Comparison of ENCODE assay signal across 10 cellular contexts in the genomic region with DNA sequence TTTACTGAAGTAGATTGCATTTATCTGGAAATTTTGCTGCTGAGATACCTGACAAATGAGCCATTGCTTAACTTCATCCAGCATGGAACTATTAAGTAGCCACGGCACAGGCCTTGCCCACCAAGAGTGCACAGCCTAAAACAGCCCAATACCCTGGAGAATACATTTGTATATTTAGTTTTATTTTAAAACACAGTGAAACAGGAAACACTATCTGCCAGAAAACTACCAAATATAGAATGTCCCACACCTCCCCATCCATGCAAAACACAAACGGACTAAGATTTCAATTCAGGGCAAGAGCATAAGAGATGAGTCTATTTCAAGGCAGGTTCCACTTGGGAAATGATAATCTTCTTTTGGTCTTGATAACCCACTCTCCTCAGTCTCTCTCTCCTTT. TPM values are rescaled to one million over a fixed set of nuclear protein-coding genes. Genes with fewer than 3 reads are reported as not detected.
A peak's percentile ranks its signal among the peaks of the same experiment; 100 is the strongest.
DNase-seq lines count a peak whose midpoint lies in the region; ATAC-seq and TF ChIP-seq lines count a peak whose summit lies in the region.
"Had no signal": no experiment of that assay in that cellular context is flagged by ENCODE, and none has a peak within 500 bp of the region (broad histone marks: within the 10 kb centered on the region; RNA-seq: fewer than 3 reads in every experiment).

No MANE protein-coding gene starts in this region.

- peak overlapping the region; percentile 60; the same call in 1 of the 2 replicates for H3K9ac ChIP-seq in SK-N-SH
- H3K9ac ChIP-seq in neuronal stem cell (ENCODE audit: low read depth, low read length, poor library complexity) = no peak overlapping the region
- H3K9ac ChIP-seq: neural progenitor cell had no signal

- TF ChIP-seq RAD21 in SK-N-SH (IDR thresholded peaks at IDR 0.05; ENCODE audit: low read length) = no peak

- no peaks in the 10 kb centered on the region for H4K20me1 ChIP-seq in SK-N-SH (ENCODE audit: insufficient read depth)

- DNase-seq in SK-N-SH (no peak), T-helper 17 cell (no peak), fibroblast of pulmonary artery (ENCODE audit: low read depth) (peak; percentile 66), neuronal stem cell (ENCODE audit: low spot score) (no peak), NCI-H2196 (lab: John Stamatoyannopoulos, UW; ENCODE audit: unreplicated experiment) (no peak), CD1c-positive myeloid dendritic cell (ENCODE audit: extremely low spot score) (no peak)
- DNase-seq in stimulated activated effector memory CD8-positive, alpha-beta T cell treated with anti-CD3 and anti-CD28 coated beads, Interleukin-12 subunit alpha, Interleukin-12 subunit beta, amount 100 ng/mL, for 72 hours (ENCODE audit: low spot score in 2 of 2) = no peak
- DNase-seq: 8988T had no signal

- H3K36me3 ChIP-seq in SK-N-SH (replicated peaks in 1 of 2; ENCODE audit: control insufficient read depth in 1 of 2, insufficient read depth in 2 of 2, low read length in 1 of 2) (no peaks in the 10 kb centered on the region), neuronal stem cell (replicated peaks in 1 of 2; ENCODE audit: control insufficient read depth in 2 of 2, insufficient read depth in 2 of 2, low read length in 2 of 2) (no peaks in the 10 kb centered on the region)
- H3K36me3 ChIP-seq: neural progenitor cell had no signal

- ATAC-seq in SK-N-SH treated with all-trans-retinoic acid at 6 μM for 48 hours (no peak), T-helper 17 cell (no peak)
- ATAC-seq in stimulated activated effector memory CD8-positive, alpha-beta T cell treated with anti-CD3 and anti-CD28 coated beads, Interleukin-12 subunit alpha, Interleukin-12 subunit beta, amount 100 ng/mL, for 72 hours = no peak

- H3K36me3 Mint-ChIP-seq in T-helper 17 cell (ENCODE audit: low read depth) = peaks cover 2% of the 10 kb centered on the region
- H3K36me3 Mint-ChIP-seq in stimulated activated effector memory CD8-positive, alpha-beta T cell treated with anti-CD3 and anti-CD28 coated beads, Interleukin-12 subunit alpha, Interleukin-12 subunit beta, amount 100 ng/mL, for 72 hours = peaks cover 6% of the 10 kb centered on the region
- H3K36me3 Mint-ChIP-seq: neural progenitor cell had no signal

- H3F3A ChIP-seq in SK-N-SH (replicated peaks; ENCODE audit: insufficient read depth) = peaks cover 38% of the 10 kb centered on the region

- no peaks in the 10 kb centered on the region for H3K9me3 ChIP-seq in SK-N-SH
- no peaks in the 10 kb centered on the region for H3K9me3 ChIP-seq in T-helper 17 cell (ENCODE audit: control insufficient read depth, low read length, poor library complexity, severe bottlenecking)
- H3K9me3 ChIP-seq in neuronal stem cell (replicated peaks in 1 of 2; ENCODE audit: control insufficient read depth in 2 of 2, insufficient read depth in 1 of 2, low read depth in 1 of 2, low read length in 2 of 2) = no peaks in the 10 kb centered on the region

- H3K4me1 Mint-ChIP-seq in T-helper 17 cell = peaks cover 40% of the 10 kb centered on the region
- peaks cover 55% of the 10 kb centered on the region for H3K4me1 Mint-ChIP-seq in stimulated activated effector memory CD8-positive, alpha-beta T cell treated with anti-CD3 and anti-CD28 coated beads, Interleukin-12 subunit alpha, Interleukin-12 subunit beta, amount 100 ng/mL, for 72 hours

- no peaks in the 10 kb centered on the region for H3K27me3 ChIP-seq in SK-N-SH (ENCODE audit: insufficient read depth)
- H3K27me3 ChIP-seq in neuronal stem cell (ENCODE audit: control insufficient read depth in 3 of 3, insufficient read depth in 3 of 3, low read depth in 1 of 3, low read length in 3 of 3) = no peaks in the 10 kb centered on the region
- H3K27me3 ChIP-seq: neural progenitor cell had no signal

- H3K4me2 ChIP-seq in SK-N-SH (peak overlapping the region; percentile 59), neuronal stem cell (ENCODE audit: insufficient read depth, low read length, poor library complexity, severe bottlenecking) (no peak overlapping the region)
- H3K4me2 ChIP-seq: neural progenitor cell had no signal

- H3K18ac ChIP-seq in neuronal stem cell (ENCODE audit: low read length) = no peak overlapping the region

- no peak for TF ChIP-seq CTCF in SK-N-SH (IDR thresholded peaks at IDR 0.05)
- TF ChIP-seq CTCF in fibroblast of pulmonary artery (IDR thresholded peaks at IDR 0.05; ENCODE audit: low read length, missing control alignments) = no peak

- H3K4ac ChIP-seq in neuronal stem cell (ENCODE audit: low read length) = no peak overlapping the region

- H3K79me2 ChIP-seq in SK-N-SH (ENCODE audit: insufficient read depth) = 0 out of 2 replicates have a peak, but pooled peaks cover 8% of the 10 kb centered on the region

- TF ChIP-seq EP300 in SK-N-SH (IDR thresholded peaks at IDR 0.05; ENCODE audit: borderline replicate concordance in 1 of 2, low read depth in 1 of 2, low read length in 1 of 2) = no peak

- WGBS in SK-N-SH (ENCODE audit: low lambda C conversion rate) = 58% methylated on average over 2 of the region's 2 CpGs
- WGBS in neuronal stem cell (ENCODE audit: extremely low coverage in 2 of 2, insufficient read length in 2 of 2, insufficient replicate concordance in 1 of 2), 2 donors = no CpG with 5 or more reads among the region's 2 CpGs

- H3K9me2 ChIP-seq in SK-N-SH = no peaks in the 10 kb centered on the region

- no peaks in the 10 kb centered on the region for H3K79me1 ChIP-seq in neuronal stem cell (ENCODE audit: low read depth, low read length)

- POLR2A ChIA-PET in SK-N-SH (lab: Yijun Ruan, JAX) = interaction anchor here (1.2 kb wide), 1 partner anchor 53 kb away, joined by 7 read pairs; no protein-coding TSS in a partner anchor

- H3K4me3 Mint-ChIP-seq in T-helper 17 cell = no peak overlapping the region
- peak overlapping the region; percentile 61 for H3K4me3 Mint-ChIP-seq in stimulated activated effector memory CD8-positive, alpha-beta T cell treated with anti-CD3 and anti-CD28 coated beads, Interleukin-12 subunit alpha, Interleukin-12 subunit beta, amount 100 ng/mL, for 72 hours
- H3K4me3 Mint-ChIP-seq: neural progenitor cell had no signal

- H4K8ac ChIP-seq in neuronal stem cell (ENCODE audit: low read depth, low read length) = no peak overlapping the region

- H3K4me3 ChIP-seq in SK-N-SH (ENCODE audit: low read depth in 2 of 2, low read length in 1 of 2) = no peak overlapping the region
- no peak overlapping the region for H3K4me3 ChIP-seq in fibroblast of pulmonary artery (replicated peaks; ENCODE audit: low read depth, low read length)
- no peak overlapping the region for H3K4me3 ChIP-seq in neuronal stem cell (ENCODE audit: low read length in 2 of 2)
- H3K4me3 ChIP-seq: neural progenitor cell had no signal

- H3K27ac ChIP-seq in SK-N-SH (ENCODE audit: low read depth in 2 of 2, low read length in 1 of 2) (peak overlapping the region; percentile 97), neuronal stem cell (replicated peaks; ENCODE audit: low read length) (no peak overlapping the region)
- H3K27ac ChIP-seq: neural progenitor cell had no signal

- peaks cover 63 to 66% of the 10 kb centered on the region in 2 experiments for H3K4me1 ChIP-seq in SK-N-SH (ENCODE audit: control insufficient read depth in 1 of 2, insufficient read depth in 2 of 2, low read depth in 1 of 2, low read length in 1 of 2)
- H3K4me1 ChIP-seq in neuronal stem cell (ENCODE audit: control insufficient read depth in 2 of 2, insufficient read depth in 1 of 2, low read depth in 1 of 2, low read length in 2 of 2) = peaks cover 28 to 33% of the 10 kb centered on the region in 2 donors

- H2AFZ ChIP-seq in SK-N-SH (ENCODE audit: low read depth) (no peak overlapping the region), neuronal stem cell (ENCODE audit: low read length) (no peak overlapping the region)
- H2AFZ ChIP-seq: neural progenitor cell had no signal

- H3K14ac ChIP-seq in neuronal stem cell (ENCODE audit: low read length) = no peak overlapping the region

- no peak overlapping the region for H2AK5ac ChIP-seq in neuronal stem cell (ENCODE audit: low read depth, low read length)

- no peak overlapping the region for H4K91ac ChIP-seq in neuronal stem cell (ENCODE audit: low read depth, low read length, poor library complexity)

- H2BK5ac ChIP-seq in neuronal stem cell (ENCODE audit: low read length) = no peak overlapping the region

- no peak overlapping the region for H2BK120ac ChIP-seq in neuronal stem cell (ENCODE audit: low read depth, low read length)

- no peak overlapping the region for H3K23ac ChIP-seq in neuronal stem cell (ENCODE audit: low read depth, low read length, poor library complexity)

- H3K27me3 Mint-ChIP-seq in T-helper 17 cell = no peaks in the 10 kb centered on the region

- H3K9me3 Mint-ChIP-seq in stimulated activated effector memory CD8-positive, alpha-beta T cell treated with anti-CD3 and anti-CD28 coated beads, Interleukin-12 subunit alpha, Interleukin-12 subunit beta, amount 100 ng/mL, for 72 hours = no peaks in the 10 kb centered on the region
- H3K9me3 Mint-ChIP-seq: neural progenitor cell had no signal

- no peak overlapping the region for H2BK15ac ChIP-seq in neuronal stem cell (ENCODE audit: low read length)

- H2BK12ac ChIP-seq in neuronal stem cell (ENCODE audit: low read length) = no peak overlapping the region

- CTCF ChIA-PET in SK-N-SH (lab: Yijun Ruan, JAX) = interaction anchor here (0.8 to 1.2 kb wide), 3 partner anchors 9 to 157 kb away, joined by 3 read pairs; no protein-coding TSS in a partner anchor

- H3K27ac Mint-ChIP-seq in T-helper 17 cell = peak overlapping the region; percentile 93
- H3K27ac Mint-ChIP-seq in stimulated activated effector memory CD8-positive, alpha-beta T cell treated with anti-CD3 and anti-CD28 coated beads, Interleukin-12 subunit alpha, Interleukin-12 subunit beta, amount 100 ng/mL, for 72 hours = peak overlapping the region; percentile 90
- H3K27ac Mint-ChIP-seq: neural progenitor cell had no signal

TF ChIP-seq in SK-N-SH, 30 proteins besides CTCF, POLR2A, EP300 and RAD21 (continues in another document):
- TF ChIP-seq TCF12 (IDR thresholded peaks at IDR 0.05) (no peak), MEF2A (IDR thresholded peaks at IDR 0.05; ENCODE audit: borderline replicate concordance, low read depth) (no peak), NFIC (IDR thresholded peaks at IDR 0.05; ENCODE audit: borderline replicate concordance) (no peak), RFX5 (IDR thresholded peaks at IDR 0.05; ENCODE audit: low read length) (no peak)

TF ChIP-seq in SK-N-SH treated with all-trans-retinoic acid at 6 μM for 48 hours, 23 proteins besides CTCF, POLR2A, EP300 and RAD21 (continues in another document):
- TF ChIP-seq TCF4 (CRISPR knock-in tag; IDR thresholded peaks at IDR 0.05; ENCODE audit: borderline replicate concordance) (no peak), CSDC2 (CRISPR knock-in tag; IDR thresholded peaks at IDR 0.05) (no peak), GLIS3 (CRISPR knock-in tag; IDR thresholded peaks at IDR 0.05) (no peak), ZC3H10 (CRISPR knock-in tag; IDR thresholded peaks at IDR 0.05) (no peak), OSR1 (CRISPR knock-in tag; IDR thresholded peaks at IDR 0.05) (no peak)

RNA-seq across cellular contexts. Expression of gene MAML3, which starts 57.1 kb away (rescaled TPM):
- 5.3 and 5.6 TPM in 2 replicates for polyA plus RNA-seq in SK-N-SH (2012; rRNA removed)
- polyA plus RNA-seq in SK-N-SH (2012; cell fraction: cytosol; rRNA removed) = 4.8 and 5.8 TPM in 2 replicates
- polyA plus RNA-seq in SK-N-SH (2012; cell fraction: nucleus; rRNA removed) = 3.7 and 5.2 TPM in 2 replicates
- 1 to 10 TPM; 1.1 to 4.2 TPM for total RNA-seq in T-helper 17 cell
- 12.3 TPM for polyA plus RNA-seq in neuronal stem cell (2013, experiment 1 of 2)
- 12.9 TPM for polyA plus RNA-seq in neuronal stem cell (2013, experiment 2 of 2)
